ENCODE assay signal across 8 cellular contexts in the genomic region with DNA sequence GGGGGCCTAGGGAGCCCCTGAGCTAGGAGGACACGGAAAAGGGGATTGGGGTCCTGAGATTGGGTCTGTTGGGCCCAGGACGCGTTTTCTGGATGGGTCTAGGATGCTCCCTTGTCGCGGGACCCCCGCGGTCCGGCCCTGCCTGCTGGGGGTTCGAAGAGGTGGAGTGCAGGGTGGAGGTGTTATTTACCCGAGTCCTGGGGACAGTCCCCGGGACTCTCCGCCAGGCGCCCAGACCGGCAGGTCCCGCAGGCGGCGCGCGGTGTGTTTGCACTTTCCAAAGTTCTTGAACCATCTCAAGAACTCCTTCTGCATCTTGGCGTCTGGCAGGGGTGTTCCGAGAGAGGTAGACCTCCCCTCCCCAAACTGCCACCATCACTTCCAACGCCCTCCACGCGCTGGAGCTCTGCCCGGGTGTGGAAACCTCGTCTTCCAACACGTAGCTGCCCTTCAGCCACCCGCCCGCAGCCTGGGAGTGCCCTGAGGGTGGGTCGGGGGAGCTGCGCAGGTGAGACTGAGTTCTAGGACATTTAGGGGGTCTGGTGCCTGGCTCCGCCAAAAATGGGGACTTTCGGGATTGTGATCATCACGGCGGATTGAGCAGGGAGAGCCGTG. TPM values are rescaled to one million over a fixed set of nuclear protein-coding genes. Genes with fewer than 3 reads are reported as not detected.
DNase-seq lines count a peak whose midpoint lies in the region; ATAC-seq and TF ChIP-seq lines count a peak whose summit lies in the region.

No MANE protein-coding gene starts in this region.

- H3K9me3 ChIP-seq in duodenal mucosa (ENCODE audit: control insufficient read depth in 1 of 2, low read length in 2 of 2) (no peaks in the 10 kb centered on the region), thoracic aorta (no peaks in the 10 kb centered on the region), BE2C (no peaks in the 10 kb centered on the region)

- H3K36me3 ChIP-seq in duodenal mucosa (ENCODE audit: control insufficient read depth in 1 of 2, insufficient read depth in 2 of 2, low read length in 2 of 2) (no peaks in the 10 kb centered on the region), thoracic aorta (no peaks in the 10 kb centered on the region), BE2C (no peaks in the 10 kb centered on the region)

- peaks cover 18% of the 10 kb centered on the region in 2 donors for H3K4me1 ChIP-seq in duodenal mucosa (ENCODE audit: control insufficient read depth in 1 of 2, insufficient read depth in 2 of 2, low read length in 2 of 2)
- peaks cover 25 to 32% of the 10 kb centered on the region in 2 donors for H3K4me1 ChIP-seq in thoracic aorta (ENCODE audit: control insufficient read depth in 1 of 2, low read depth in 2 of 2)
- H3K4me1 ChIP-seq in BE2C: no peaks in the 10 kb centered on the region

- no peak for TF ChIP-seq CTCF in GM13977 (IDR thresholded peaks at IDR 0.05; ENCODE audit: extremely low read depth, insufficient read depth, missing control alignments)
- no peak for TF ChIP-seq CTCF in WI38 (IDR thresholded peaks at IDR 0.05; ENCODE audit: low read depth, low read length)
- peak; percentile 12 for TF ChIP-seq CTCF in thoracic aorta (IDR thresholded peaks at IDR 0.05)
- TF ChIP-seq CTCF in BE2C (IDR thresholded peaks at IDR 0.05; ENCODE audit: low read depth, low read length): no peak

- peak; percentile 76 for DNase-seq in GM13977 (ENCODE audit: low spot score)
- DNase-seq in memory B cell (ENCODE audit: low spot score in 2 of 2): peak in 1 of 2 donors; percentile 30
- DNase-seq in thoracic aorta (ENCODE audit: low spot score): no peak
- DNase-seq in NCI-H1092 (lab: John Stamatoyannopoulos, UW): no peak
- DNase-seq in BE2C: no peak

- H3K4me3 ChIP-seq in WI38 (ENCODE audit: low read depth, low read length) (peak overlapping the region; percentile 94), duodenal mucosa (ENCODE audit: low read depth in 1 of 2, low read length in 2 of 2) (peak overlapping the region; percentile 83 to 86), thoracic aorta (peak overlapping the region; percentile 95), BE2C (ENCODE audit: low read depth, low read length) (no peak overlapping the region; the same call in 1 of the 2 replicates)

- H3K27me3 Mint-ChIP-seq in memory B cell: peaks cover 10% of the 10 kb centered on the region

- ATAC-seq in HG03139 (IDR thresholded peaks at IDR 0.05; ENCODE audit: unreplicated experiment) (peak; percentile 39), memory B cell (ENCODE audit: low read depth) (peak; percentile 59), thoracic aorta (ENCODE audit: insufficient number of reproducible peaks, low FRiP score, low read depth) (no peak)

- H3K27me3 ChIP-seq in duodenal mucosa (ENCODE audit: control insufficient read depth in 1 of 2, insufficient read depth in 2 of 2, low read length in 2 of 2) (peaks cover 26 to 33% of the 10 kb centered on the region in 2 donors), thoracic aorta (replicated peaks; ENCODE audit: insufficient read depth) (no peaks in the 10 kb centered on the region), BE2C (peaks cover 64% of the 10 kb centered on the region)

- peak overlapping the region; percentile 90 for H3K4me3 Mint-ChIP-seq in memory B cell

- H3K9ac ChIP-seq in duodenal mucosa (ENCODE audit: low read depth in 1 of 2, low read length in 2 of 2): peak overlapping the region; percentile 44 to 73

- H3K36me3 Mint-ChIP-seq in memory B cell: peaks cover 2% of the 10 kb centered on the region

- no peaks in the 10 kb centered on the region for H3K9me3 Mint-ChIP-seq in memory B cell

- peak overlapping the region; percentile 58 for H3K27ac Mint-ChIP-seq in memory B cell

- in situ Hi-C loops in GM13977 (cut with MboI; ENCODE audit: low pct_unique_long_range_greater_than_20kb, low sequenced_read_pairs, unreplicated experiment): no loop called here

- peak overlapping the region; percentile 82 for H3K27ac ChIP-seq in duodenal mucosa (ENCODE audit: low read depth, low read length)
- H3K27ac ChIP-seq in thoracic aorta: peak overlapping the region; percentile 95 to 98

- H3K4me1 Mint-ChIP-seq in memory B cell: peaks cover 15% of the 10 kb centered on the region

RNA-seq across cellular contexts. Expression of a gene that starts 0.6 kb away (rescaled TPM):
- total RNA-seq in thoracic aorta: 100 to 1,000 TPM; 194 to 210 TPM
- polyA plus RNA-seq in BE2C (2012; ENCODE audit: insufficient read depth, insufficient read length, low read depth): not detected

RNA-seq across cellular contexts. Expression of a gene that starts 25.9 kb away (rescaled TPM):
- total RNA-seq in thoracic aorta: 100 to 1,000 TPM in 1 of 2 donors, 10 to 100 TPM in 1; 93.8 to 157 TPM
- not detected for polyA plus RNA-seq in BE2C (2012; ENCODE audit: insufficient read depth, insufficient read length, low read depth)
